Comparison of ENCODE assay signal across 17 cellular contexts in the genomic region with DNA sequence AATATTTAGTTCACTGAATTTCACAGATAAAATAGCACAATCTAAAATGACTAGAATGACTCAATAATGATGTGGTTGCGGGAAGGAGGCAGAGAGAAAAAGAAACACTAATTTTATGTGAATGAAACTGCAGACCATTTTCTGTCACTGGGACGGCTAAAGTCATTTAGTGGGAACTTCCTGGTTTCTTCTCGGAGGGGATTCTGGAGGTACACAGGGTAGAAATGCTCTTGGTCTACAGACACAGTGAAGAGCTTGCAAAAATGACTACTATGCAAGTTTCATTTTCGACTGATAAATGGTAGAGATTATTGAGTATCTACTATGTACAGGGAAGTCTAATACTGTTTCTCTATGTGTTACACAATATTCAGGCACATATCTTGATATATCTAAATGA.
DNase-seq lines count a peak whose midpoint lies in the region; ATAC-seq lines count a peak whose summit lies in the region.
"Had no signal": no experiment of that assay in that cellular context is flagged by ENCODE, and none has a peak within 500 bp of the region (broad histone marks: within the 10 kb centered on the region; RNA-seq: fewer than 3 reads in every experiment).

No MANE protein-coding gene starts in this region.

- H3K9me3 ChIP-seq in KOPT-K1 (ENCODE audit: insufficient read depth, low read length, poor library complexity, severe bottlenecking) = no peaks in the 10 kb centered on the region
- H3K9me3 ChIP-seq: A549 had no signal

- H3K4me1 Mint-ChIP-seq in activated CD8-positive, alpha-beta memory T cell treated with anti-CD3 and anti-CD28 coated beads, Interleukin-2, amount 10 ng/mL, durations not matched to agents 7 days and 5 days = peaks cover 72% of the 10 kb centered on the region
- H3K4me1 Mint-ChIP-seq in activated T-helper 1 cell treated with anti-CD3 and anti-CD28 coated beads, Interleukin-12 subunit alpha, Interleukin-12 subunit beta, Interleukin-2, Interleukin-4 antibody, amounts not matched to agents 30 ng/mL and 10 ng/mL and 1 ng/mL, durations not matched to agents 14 hours and 24 hours and 36 hours (ENCODE audit: low read depth) = peaks cover 82% of the 10 kb centered on the region
- H3K4me1 Mint-ChIP-seq in stimulated activated effector memory CD8-positive, alpha-beta T cell treated with anti-CD3 and anti-CD28 coated beads, Interleukin-12 subunit alpha, Interleukin-12 subunit beta, amount 100 ng/mL, for 72 hours = peaks cover 54% of the 10 kb centered on the region

- no peaks in the 10 kb centered on the region for H3K36me3 ChIP-seq in KOPT-K1 (ENCODE audit: insufficient read depth, low read length)

- H3K9me3 Mint-ChIP-seq in activated CD8-positive, alpha-beta memory T cell treated with anti-CD3 and anti-CD28 coated beads, Interleukin-2, amount 10 ng/mL, durations not matched to agents 7 days and 5 days (ENCODE audit: low read depth) = no peaks in the 10 kb centered on the region
- peaks cover 2% of the 10 kb centered on the region for H3K9me3 Mint-ChIP-seq in activated T-helper 1 cell treated with anti-CD3 and anti-CD28 coated beads, Interleukin-12 subunit alpha, Interleukin-12 subunit beta, Interleukin-2, Interleukin-4 antibody, amounts not matched to agents 30 ng/mL and 10 ng/mL and 1 ng/mL, durations not matched to agents 14 hours and 24 hours and 36 hours
- no peaks in the 10 kb centered on the region for H3K9me3 Mint-ChIP-seq in stimulated activated effector memory CD8-positive, alpha-beta T cell treated with anti-CD3 and anti-CD28 coated beads, Interleukin-12 subunit alpha, Interleukin-12 subunit beta, amount 100 ng/mL, for 72 hours

- H3K4me3 Mint-ChIP-seq in activated CD8-positive, alpha-beta memory T cell treated with anti-CD3 and anti-CD28 coated beads, Interleukin-2, amount 10 ng/mL, durations not matched to agents 7 days and 5 days = peak overlapping the region; percentile 65
- H3K4me3 Mint-ChIP-seq in activated T-helper 1 cell treated with anti-CD3 and anti-CD28 coated beads, Interleukin-12 subunit alpha, Interleukin-12 subunit beta, Interleukin-2, Interleukin-4 antibody, amounts not matched to agents 30 ng/mL and 10 ng/mL and 1 ng/mL, durations not matched to agents 14 hours and 24 hours and 36 hours = peak overlapping the region; percentile 19
- H3K4me3 Mint-ChIP-seq in stimulated activated effector memory CD8-positive, alpha-beta T cell treated with anti-CD3 and anti-CD28 coated beads, Interleukin-12 subunit alpha, Interleukin-12 subunit beta, amount 100 ng/mL, for 72 hours = peak overlapping the region; percentile 38

- H3K27me3 Mint-ChIP-seq in activated CD8-positive, alpha-beta memory T cell treated with anti-CD3 and anti-CD28 coated beads, Interleukin-2, amount 10 ng/mL, durations not matched to agents 7 days and 5 days = no peaks in the 10 kb centered on the region
- no peaks in the 10 kb centered on the region for H3K27me3 Mint-ChIP-seq in activated T-helper 1 cell treated with anti-CD3 and anti-CD28 coated beads, Interleukin-12 subunit alpha, Interleukin-12 subunit beta, Interleukin-2, Interleukin-4 antibody, amounts not matched to agents 30 ng/mL and 10 ng/mL and 1 ng/mL, durations not matched to agents 14 hours and 24 hours and 36 hours (ENCODE audit: insufficient read depth)

- peaks cover 13% of the 10 kb centered on the region for H3K36me3 Mint-ChIP-seq in activated CD8-positive, alpha-beta memory T cell treated with anti-CD3 and anti-CD28 coated beads, Interleukin-2, amount 10 ng/mL, durations not matched to agents 7 days and 5 days
- H3K36me3 Mint-ChIP-seq in activated T-helper 1 cell treated with anti-CD3 and anti-CD28 coated beads, Interleukin-12 subunit alpha, Interleukin-12 subunit beta, Interleukin-2, Interleukin-4 antibody, amounts not matched to agents 30 ng/mL and 10 ng/mL and 1 ng/mL, durations not matched to agents 14 hours and 24 hours and 36 hours (ENCODE audit: low read depth) = peaks cover 6% of the 10 kb centered on the region
- H3K36me3 Mint-ChIP-seq in stimulated activated effector memory CD8-positive, alpha-beta T cell treated with anti-CD3 and anti-CD28 coated beads, Interleukin-12 subunit alpha, Interleukin-12 subunit beta, amount 100 ng/mL, for 72 hours = peaks cover 4% of the 10 kb centered on the region

- peak; percentile 55 for DNase-seq in activated CD8-positive, alpha-beta memory T cell treated with anti-CD3 and anti-CD28 coated beads, Interleukin-2, amount 10 ng/mL, durations not matched to agents 7 days and 5 days
- DNase-seq in activated CD8-positive, alpha-beta memory T cell treated with anti-CD3 and anti-CD28 coated beads for 24 hours = no peak
- no peak for DNase-seq in activated T-helper 1 cell treated with anti-CD3 and anti-CD28 coated beads, Interleukin-12 subunit alpha, Interleukin-12 subunit beta, Interleukin-2, Interleukin-4 antibody, amounts not matched to agents 30 ng/mL and 10 ng/mL and 1 ng/mL, durations not matched to agents 14 hours and 24 hours and 36 hours (ENCODE audit: low spot score)
- DNase-seq in stimulated activated effector memory CD8-positive, alpha-beta T cell treated with anti-CD3 and anti-CD28 coated beads, Interleukin-12 subunit alpha, Interleukin-12 subunit beta, amount 100 ng/mL, for 72 hours (ENCODE audit: low spot score in 2 of 2) = no peak
- no peak for DNase-seq in hypothalamus (lab: John Stamatoyannopoulos, UW)
- DNase-seq in stimulated activated CD4-positive, alpha-beta T cell treated with anti-CD3 and anti-CD28 coated beads, Interleukin-2, amount 100 ng/mL, for 48 hours = no peak
- DNase-seq: activated gamma-delta T cell treated with Interleukin-2 at 50 U/mL for 16 hours, erythroblast, foreskin melanocyte, islet precursor cell, NCI-H1092 treated with DMSO at 0.1 percent for 48 hours, NCI-H2029 treated with DMSO at 0.1 percent for 48 hours, SIG-M5, substantia nigra had no signal

- peak; percentile 63 for ATAC-seq in activated CD8-positive, alpha-beta memory T cell treated with anti-CD3 and anti-CD28 coated beads, Interleukin-2, amount 10 ng/mL, durations not matched to agents 7 days and 5 days
- peak; percentile 64 for ATAC-seq in stimulated activated effector memory CD8-positive, alpha-beta T cell treated with anti-CD3 and anti-CD28 coated beads, Interleukin-12 subunit alpha, Interleukin-12 subunit beta, amount 100 ng/mL, for 72 hours
- no peak for ATAC-seq in GM19397 (IDR thresholded peaks at IDR 0.05; ENCODE audit: unreplicated experiment)
- ATAC-seq: A549 had no signal

- CTCF ChIA-PET in activated CD8-positive, alpha-beta memory T cell treated with anti-CD3 and anti-CD28 coated beads, Interleukin-2, amount 10 ng/mL, durations not matched to agents 7 days and 5 days (lab: Charles Lee) = interaction anchor here (1.0 kb wide), 1 partner anchor 59 kb away, joined by 3 read pairs; no protein-coding TSS in a partner anchor

- H3K27ac Mint-ChIP-seq in activated CD8-positive, alpha-beta memory T cell treated with anti-CD3 and anti-CD28 coated beads, Interleukin-2, amount 10 ng/mL, durations not matched to agents 7 days and 5 days = peak overlapping the region; percentile 87
- peak overlapping the region; percentile 84 for H3K27ac Mint-ChIP-seq in activated T-helper 1 cell treated with anti-CD3 and anti-CD28 coated beads, Interleukin-12 subunit alpha, Interleukin-12 subunit beta, Interleukin-2, Interleukin-4 antibody, amounts not matched to agents 30 ng/mL and 10 ng/mL and 1 ng/mL, durations not matched to agents 14 hours and 24 hours and 36 hours
- H3K27ac Mint-ChIP-seq in stimulated activated effector memory CD8-positive, alpha-beta T cell treated with anti-CD3 and anti-CD28 coated beads, Interleukin-12 subunit alpha, Interleukin-12 subunit beta, amount 100 ng/mL, for 72 hours = peak overlapping the region; percentile 78

- peak overlapping the region; percentile 94 for H3K27ac ChIP-seq in KOPT-K1 (ENCODE audit: low read depth, low read length, poor library complexity, severe bottlenecking)
- H3K27ac ChIP-seq: A549 had no signal

- intact Hi-C loops in activated T-helper 1 cell treated with anti-CD3 and anti-CD28 coated beads, Interleukin-12 subunit alpha, Interleukin-12 subunit beta, Interleukin-2, Interleukin-4 antibody, amounts not matched to agents 30 ng/mL and 10 ng/mL and 1 ng/mL, durations not matched to agents 14 hours and 24 hours and 36 hours (cut with micrococcal nuclease) = loop anchor here (5.0 kb wide), 2 partner anchors 120 to 1425 kb away; a partner anchor contains a TSS
